8 cellular contexts compared by ENCODE assay signal in genomic region chr13:28707629-28708427, GRCh38. TPM values are rescaled to one million over a fixed set of nuclear protein-coding genes. Genes with fewer than 3 reads are reported as not detected.
DNase-seq lines count a peak whose midpoint lies in the region; ATAC-seq and TF ChIP-seq lines count a peak whose summit lies in the region.

No MANE protein-coding gene starts in this region.

- H3K27ac Mint-ChIP-seq in activated T-helper 2 cell treated with anti-CD3 and anti-CD28 coated beads, Interferon-gamma antibody, Interleukin-2, Interleukin-4, amounts not matched to agents 10 μg/mL and 5 μg/mL and 100 μg/mL, durations not matched to agents 14 hours and 24 hours and 36 hours, result peak overlapping the region; percentile 15

- no peaks in the 10 kb centered on the region for H3K9me3 Mint-ChIP-seq in activated T-helper 2 cell treated with anti-CD3 and anti-CD28 coated beads, Interferon-gamma antibody, Interleukin-2, Interleukin-4, amounts not matched to agents 10 μg/mL and 5 μg/mL and 100 μg/mL, durations not matched to agents 14 hours and 24 hours and 36 hours

- DNase-seq in GM06990 (ENCODE audit: extremely low read depth, insufficient read length), result peak; percentile 83
- DNase-seq in activated T-helper 2 cell treated with anti-CD3 and anti-CD28 coated beads, Interferon-gamma antibody, Interleukin-2, Interleukin-4, amounts not matched to agents 10 μg/mL and 5 μg/mL and 100 μg/mL, durations not matched to agents 14 hours and 24 hours and 36 hours (ENCODE audit: low spot score), result no peak
- DNase-seq in occipital lobe (lab: John Stamatoyannopoulos, UW), result peak; percentile 23
- DNase-seq in stimulated activated CD4-positive, alpha-beta T cell treated with anti-CD3 and anti-CD28 coated beads, Interleukin-1b, Interleukin-23, amount 100 ng/mL, for 48 hours, result no peak
- DNase-seq in activated T-cell treated with anti-CD3 and anti-CD28 coated beads, Interleukin-2, amount 50 U/mL, for 1 hour, result no peak
- no peak for DNase-seq in NCI-H2171 treated with DMSO at 0.1 percent for 48 hours (lab: John Stamatoyannopoulos, UW)

- peaks cover 10% of the 10 kb centered on the region for H3K4me1 Mint-ChIP-seq in activated T-helper 2 cell treated with anti-CD3 and anti-CD28 coated beads, Interferon-gamma antibody, Interleukin-2, Interleukin-4, amounts not matched to agents 10 μg/mL and 5 μg/mL and 100 μg/mL, durations not matched to agents 14 hours and 24 hours and 36 hours (ENCODE audit: low read depth)

- no peaks in the 10 kb centered on the region for H3K27me3 Mint-ChIP-seq in activated T-helper 2 cell treated with anti-CD3 and anti-CD28 coated beads, Interferon-gamma antibody, Interleukin-2, Interleukin-4, amounts not matched to agents 10 μg/mL and 5 μg/mL and 100 μg/mL, durations not matched to agents 14 hours and 24 hours and 36 hours (ENCODE audit: low read depth)

- peaks cover 3% of the 10 kb centered on the region; the same call in 1 of the 2 replicates for H3K36me3 ChIP-seq in GM06990 (ENCODE audit: control insufficient read depth, insufficient read depth, low read length)

- TF ChIP-seq CTCF in GM06990 (IDR thresholded peaks at IDR 0.05; ENCODE audit: insufficient read depth, low read length, poor library complexity, severe bottlenecking), result no peak

- intact Hi-C loops in activated T-helper 2 cell treated with anti-CD3 and anti-CD28 coated beads, Interferon-gamma antibody, Interleukin-2, Interleukin-4, amounts not matched to agents 10 μg/mL and 5 μg/mL and 100 μg/mL, durations not matched to agents 14 hours and 24 hours and 36 hours (cut with micrococcal nuclease), result no loop called here

- H3K4me3 Mint-ChIP-seq in activated T-helper 2 cell treated with anti-CD3 and anti-CD28 coated beads, Interferon-gamma antibody, Interleukin-2, Interleukin-4, amounts not matched to agents 10 μg/mL and 5 μg/mL and 100 μg/mL, durations not matched to agents 14 hours and 24 hours and 36 hours (ENCODE audit: low read depth), result no peak overlapping the region

- no peak overlapping the region; the same call in 1 of the 2 replicates for H3K4me3 ChIP-seq in GM06990 (replicated peaks; ENCODE audit: low read depth, low read length)

- no peaks in the 10 kb centered on the region for H3K27me3 ChIP-seq in GM06990 (replicated peaks; ENCODE audit: control insufficient read depth, insufficient read depth, low read length)

- ATAC-seq in GM21360 (IDR thresholded peaks at IDR 0.05; ENCODE audit: unreplicated experiment) (peak; percentile 97), HG03460 (IDR thresholded peaks at IDR 0.05; ENCODE audit: unreplicated experiment) (peak; percentile 97)

- H3K36me3 Mint-ChIP-seq in activated T-helper 2 cell treated with anti-CD3 and anti-CD28 coated beads, Interferon-gamma antibody, Interleukin-2, Interleukin-4, amounts not matched to agents 10 μg/mL and 5 μg/mL and 100 μg/mL, durations not matched to agents 14 hours and 24 hours and 36 hours (ENCODE audit: low read depth), result peaks cover 24% of the 10 kb centered on the region

RNA-seq across cellular contexts. Expression of gene SLC46A3, which starts 10.9 kb away (rescaled TPM):
- total RNA-seq in activated T-helper 2 cell treated with anti-CD3 and anti-CD28 coated beads, Interferon-gamma antibody, Interleukin-2, Interleukin-4, amounts not matched to agents 10 μg/mL and 5 μg/mL and 100 μg/mL, durations not matched to agents 14 hours and 24 hours and 36 hours, result 2.8 and 3.1 TPM in 2 replicates
- 3.3 TPM for total RNA-seq in occipital lobe

RNA-seq across cellular contexts. Expression of gene POMP, which starts 48.9 kb away (rescaled TPM):
- total RNA-seq in activated T-helper 2 cell treated with anti-CD3 and anti-CD28 coated beads, Interferon-gamma antibody, Interleukin-2, Interleukin-4, amounts not matched to agents 10 μg/mL and 5 μg/mL and 100 μg/mL, durations not matched to agents 14 hours and 24 hours and 36 hours, result 145 and 149 TPM in 2 replicates
- total RNA-seq in occipital lobe, result 43.2 TPM

Comparison
In these comparisons a context has a peak if more than half of its experiments do, and no peak if none do; other contexts are left out.
1. DNase-seq: peak in GM06990 (single experiment) and occipital lobe (single experiment); none in activated T-helper 2 cell treated with anti-CD3 and anti-CD28 coated beads, Interferon-gamma antibody, Interleukin-2, Interleukin-4, amounts not matched to agents 10 μg/mL and 5 μg/mL and 100 μg/mL, durations not matched to agents 14 hours and 24 hours and 36 hours (single experiment), stimulated activated CD4-positive, alpha-beta T cell treated with anti-CD3 and anti-CD28 coated beads, Interleukin-1b, Interleukin-23, amount 100 ng/mL, for 48 hours (single experiment), activated T-cell treated with anti-CD3 and anti-CD28 coated beads, Interleukin-2, amount 50 U/mL, for 1 hour (single experiment) and NCI-H2171 treated with DMSO at 0.1 percent for 48 hours (single experiment).